In genomic region chr3:113276581-113277080, GRCh38 we compare ENCODE assay signal across 8 cellular contexts.
DNase-seq lines count a peak whose midpoint lies in the region; ATAC-seq and TF ChIP-seq lines count a peak whose summit lies in the region.

No MANE protein-coding gene starts in this region.

- H3K4me1 ChIP-seq in duodenal mucosa (ENCODE audit: control insufficient read depth in 1 of 2, insufficient read depth in 2 of 2, low read length in 2 of 2), result peaks cover 0 to 9% of the 10 kb centered on the region in 2 donors

- H3K4me3 Mint-ChIP-seq in T-helper 2 cell treated with Interferon-gamma antibody and Interleukin-4, amounts not matched to agents 5 μg/mL and 100 μg/mL, for 36 hours, result peak overlapping the region; percentile 60
- peak overlapping the region; percentile 58 to 92 (median 82) for H3K4me3 Mint-ChIP-seq in naive B cell
- H3K4me3 Mint-ChIP-seq in type B pancreatic cell, result peak overlapping the region; percentile 52

- no peak for TF ChIP-seq CTCF in type B pancreatic cell (conservative IDR thresholded peaks at IDR 0.05)

- no peak for DNase-seq in T-helper 2 cell treated with Interferon-gamma antibody and Interleukin-4, amounts not matched to agents 5 μg/mL and 100 μg/mL, for 36 hours (ENCODE audit: low spot score)
- no peak for DNase-seq in T-helper 2 cell
- DNase-seq in naive B cell, result no peak
- DNase-seq in type B pancreatic cell (ENCODE audit: extremely low spot score, unreplicated experiment), result no peak
- DNase-seq in DMS153 (lab: John Stamatoyannopoulos, UW), result no peak
- DNase-seq in effector CD4-positive, alpha-beta T cell, result no peak

- H3K9me3 Mint-ChIP-seq in T-helper 2 cell treated with Interferon-gamma antibody and Interleukin-4, amounts not matched to agents 5 μg/mL and 100 μg/mL, for 36 hours, result no peaks in the 10 kb centered on the region
- H3K9me3 Mint-ChIP-seq in naive B cell (no peaks in the 10 kb centered on the region), type B pancreatic cell (no peaks in the 10 kb centered on the region)

- ATAC-seq in naive B cell (ENCODE audit: low read depth in 2 of 2) (no peak), HG02798 (IDR thresholded peaks at IDR 0.05; ENCODE audit: poor library complexity, unreplicated experiment) (no peak)

- peaks cover 0 to 4% of the 10 kb centered on the region in 2 donors for H3K36me3 ChIP-seq in duodenal mucosa (ENCODE audit: control insufficient read depth in 1 of 2, insufficient read depth in 2 of 2, low read length in 2 of 2)

- H3K36me3 Mint-ChIP-seq in T-helper 2 cell treated with Interferon-gamma antibody and Interleukin-4, amounts not matched to agents 5 μg/mL and 100 μg/mL, for 36 hours (ENCODE audit: low read depth), result no peaks in the 10 kb centered on the region
- H3K36me3 Mint-ChIP-seq in naive B cell (no peaks in the 10 kb centered on the region), type B pancreatic cell (peaks cover 58% of the 10 kb centered on the region)

- no peaks in the 10 kb centered on the region for H3K27me3 Mint-ChIP-seq in T-helper 2 cell treated with Interferon-gamma antibody and Interleukin-4, amounts not matched to agents 5 μg/mL and 100 μg/mL, for 36 hours (ENCODE audit: low read depth)
- H3K27me3 Mint-ChIP-seq in naive B cell, result no peaks in the 10 kb centered on the region
- H3K27me3 Mint-ChIP-seq in type B pancreatic cell, result no peaks in the 10 kb centered on the region

- peaks cover 10% of the 10 kb centered on the region for H3K4me1 Mint-ChIP-seq in T-helper 2 cell treated with Interferon-gamma antibody and Interleukin-4, amounts not matched to agents 5 μg/mL and 100 μg/mL, for 36 hours (ENCODE audit: low read depth)
- peaks cover 28 to 31% (median 31%) of the 10 kb centered on the region in 3 donors for H3K4me1 Mint-ChIP-seq in naive B cell
- peaks cover 36% of the 10 kb centered on the region for H3K4me1 Mint-ChIP-seq in type B pancreatic cell (ENCODE audit: unreplicated experiment)

- H3K9ac ChIP-seq in duodenal mucosa (ENCODE audit: low read depth in 1 of 2, low read length in 2 of 2), result peak overlapping the region in 1 of 2 donors; percentile 20

- peak overlapping the region; percentile 26 for H3K4me3 ChIP-seq in duodenal mucosa (ENCODE audit: low read depth in 1 of 2, low read length in 2 of 2)

- H3K9me3 ChIP-seq in duodenal mucosa (ENCODE audit: control insufficient read depth in 1 of 2, low read length in 2 of 2), result no peaks in the 10 kb centered on the region

- no peaks in the 10 kb centered on the region for H3K27me3 ChIP-seq in duodenal mucosa (ENCODE audit: control insufficient read depth in 1 of 2, insufficient read depth in 2 of 2, low read length in 2 of 2)

- H3K27ac ChIP-seq in duodenal mucosa (ENCODE audit: low read depth, low read length), result no peak overlapping the region

- H3K27ac Mint-ChIP-seq in T-helper 2 cell treated with Interferon-gamma antibody and Interleukin-4, amounts not matched to agents 5 μg/mL and 100 μg/mL, for 36 hours, result no peak overlapping the region
- H3K27ac Mint-ChIP-seq in naive B cell (peak overlapping the region in 4 of 6 donors; percentile 61 to 98 (median 86)), type B pancreatic cell (peak overlapping the region; percentile 71)
